Comparison of ENCODE assay signal across 33 cellular contexts in genomic region chr9:127474592-127474991, GRCh38.
"Had no signal": no experiment of that assay in that cellular context is flagged by ENCODE, and none has a peak within 500 bp of the region (broad histone marks: within the 10 kb centered on the region; RNA-seq: fewer than 3 reads in every experiment).

No MANE protein-coding gene starts in this region.

- H3K4me3 Mint-ChIP-seq: activated B cell treated with CpG ODN at 0.5 μM for 24 hours; activated CD4-positive, alpha-beta memory T cell treated with anti-CD3 and anti-CD28 coated beads for 36 hours; activated CD4-positive, alpha-beta T cell treated with anti-CD3 and anti-CD28 coated beads, Interleukin-2, amount 10 ng/mL, durations not matched to agents 24 days and 14 days; activated CD8-positive, alpha-beta T cell treated with anti-CD3 and anti-CD28 coated beads for 36 hours; activated naive CD4-positive, alpha-beta T cell treated with anti-CD3 and anti-CD28 coated beads for 36 hours; activated naive CD8-positive, alpha-beta T cell treated with anti-CD3 and anti-CD28 coated beads for 36 hours; activated T-cell treated with anti-CD3 and anti-CD28 coated beads, Interleukin-2, amount 50 U/mL, for 4 hours; activated T-cell treated with anti-CD3 and anti-CD28 coated beads, Interleukin-2, amount 50 U/mL, for 72 hours; activated T-helper 1 cell treated with anti-CD3 and anti-CD28 coated beads, Interleukin-12 subunit alpha, Interleukin-12 subunit beta, Interleukin-2, Interleukin-4 antibody, amounts not matched to agents 30 ng/mL and 10 ng/mL and 1 ng/mL, durations not matched to agents 14 hours and 24 hours and 36 hours; activated T-helper 17 cell treated with anti-CD3 and anti-CD28 coated beads, Interleukin-2, amount 50 U/mL, for 72 hours; T-cell; T-helper 2 cell treated with Interferon-gamma antibody and Interleukin-4, amounts not matched to agents 5 μg/mL and 100 μg/mL, for 36 hours had no signal

- DNase-seq: activated B cell treated with CpG ODN at 0.5 μM for 24 hours; activated CD4-positive, alpha-beta memory T cell treated with anti-CD3 and anti-CD28 coated beads for 36 hours; activated CD4-positive, alpha-beta T cell treated with anti-CD3 and anti-CD28 coated beads for 4 hours; activated CD4-positive, alpha-beta T cell treated with anti-CD3 and anti-CD28 coated beads, Interleukin-2, amount 10 ng/mL, durations not matched to agents 24 days and 14 days; activated CD4-positive, alpha-beta T cell treated with anti-CD3 and anti-CD28 coated beads, Interleukin-2, amount 50 U/mL, for 1 hour; activated CD4-positive, alpha-beta T cell treated with anti-CD3 and anti-CD28 coated beads, Interleukin-2, amount 50 U/mL, for 4 hours; activated CD4-positive, CD25-positive, alpha-beta regulatory T cell treated with anti-CD3 and anti-CD28 coated beads, Interleukin-2, amount 50 U/mL, for 72 hours; activated CD8-positive, alpha-beta memory T cell treated with anti-CD3 and anti-CD28 coated beads, Interleukin-2, amount 50 U/mL, for 4 hours; activated CD8-positive, alpha-beta T cell treated with anti-CD3 and anti-CD28 coated beads for 36 hours; activated effector memory CD4-positive, alpha-beta T cell treated with anti-CD3 and anti-CD28 coated beads, Interleukin-2, amount 50 U/mL, for 16 hours; activated gamma-delta T cell treated with Interleukin-2 at 50 U/mL for 16 hours; activated naive CD4-positive, alpha-beta T cell; activated naive CD4-positive, alpha-beta T cell treated with anti-CD3 and anti-CD28 coated beads for 36 hours; activated naive CD4-positive, alpha-beta T cell treated with anti-CD3 and anti-CD28 coated beads, Interleukin-2, amount 50 U/mL, for 16 hours; activated naive CD8-positive, alpha-beta T cell treated with anti-CD3 and anti-CD28 coated beads for 36 hours; activated T-cell treated with anti-CD3 and anti-CD28 coated beads for 4 hours; activated T-cell treated with anti-CD3 and anti-CD28 coated beads, Interleukin-2, amount 50 U/mL, for 1 hour; activated T-cell treated with anti-CD3 and anti-CD28 coated beads, Interleukin-2, amount 50 U/mL, for 4 hours; activated T-cell treated with anti-CD3 and anti-CD28 coated beads, Interleukin-2, amount 50 U/mL, for 72 hours; adrenal gland; amniotic stem cell; body of pancreas; brain microvascular endothelial cell; central memory CD4-positive, alpha-beta T cell; T-cell; T-helper 2 cell; T-helper 9 cell had no signal

- H3K27ac ChIP-seq: adrenal gland, body of pancreas, brain microvascular endothelial cell, breast epithelium, VCaP had no signal

- H3K27me3 ChIP-seq: adrenal gland, body of pancreas, brain microvascular endothelial cell, breast epithelium had no signal

- H3K27ac Mint-ChIP-seq: activated B cell treated with CpG ODN at 0.5 μM for 24 hours; activated CD4-positive, alpha-beta memory T cell treated with anti-CD3 and anti-CD28 coated beads for 36 hours; activated CD4-positive, alpha-beta T cell treated with anti-CD3 and anti-CD28 coated beads, Interleukin-2, amount 10 ng/mL, durations not matched to agents 24 days and 14 days; activated CD8-positive, alpha-beta T cell treated with anti-CD3 and anti-CD28 coated beads for 36 hours; activated naive CD4-positive, alpha-beta T cell treated with anti-CD3 and anti-CD28 coated beads for 36 hours; activated naive CD8-positive, alpha-beta T cell treated with anti-CD3 and anti-CD28 coated beads for 36 hours; activated T-cell treated with anti-CD3 and anti-CD28 coated beads, Interleukin-2, amount 50 U/mL, for 72 hours; activated T-helper 1 cell treated with anti-CD3 and anti-CD28 coated beads, Interleukin-12 subunit alpha, Interleukin-12 subunit beta, Interleukin-2, Interleukin-4 antibody, amounts not matched to agents 30 ng/mL and 10 ng/mL and 1 ng/mL, durations not matched to agents 14 hours and 24 hours and 36 hours; activated T-helper 17 cell treated with anti-CD3 and anti-CD28 coated beads, Interleukin-2, amount 50 U/mL, for 72 hours; T-cell; T-helper 2 cell treated with Interferon-gamma antibody and Interleukin-4, amounts not matched to agents 5 μg/mL and 100 μg/mL, for 36 hours had no signal

- H3K27me3 Mint-ChIP-seq: activated B cell treated with CpG ODN at 0.5 μM for 24 hours; activated CD4-positive, alpha-beta memory T cell treated with anti-CD3 and anti-CD28 coated beads for 36 hours; activated CD4-positive, alpha-beta T cell treated with anti-CD3 and anti-CD28 coated beads, Interleukin-2, amount 10 ng/mL, durations not matched to agents 24 days and 14 days; activated CD8-positive, alpha-beta T cell treated with anti-CD3 and anti-CD28 coated beads for 36 hours; activated naive CD8-positive, alpha-beta T cell treated with anti-CD3 and anti-CD28 coated beads for 36 hours; activated T-helper 17 cell treated with anti-CD3 and anti-CD28 coated beads, Interleukin-2, amount 50 U/mL, for 72 hours; T-cell had no signal

- H3K9me3 Mint-ChIP-seq: activated CD4-positive, alpha-beta memory T cell treated with anti-CD3 and anti-CD28 coated beads for 36 hours; activated CD8-positive, alpha-beta T cell treated with anti-CD3 and anti-CD28 coated beads for 36 hours; activated naive CD4-positive, alpha-beta T cell treated with anti-CD3 and anti-CD28 coated beads for 36 hours; activated naive CD4-positive, alpha-beta T cell treated with anti-CD3 and anti-CD28 coated beads, Interleukin-2, amount 50 U/mL, for 72 hours; activated naive CD8-positive, alpha-beta T cell treated with anti-CD3 and anti-CD28 coated beads for 36 hours; activated T-cell treated with anti-CD3 and anti-CD28 coated beads, Interleukin-2, amount 50 U/mL, for 4 hours; activated T-cell treated with anti-CD3 and anti-CD28 coated beads, Interleukin-2, amount 50 U/mL, for 72 hours; activated T-helper 1 cell treated with anti-CD3 and anti-CD28 coated beads, Interleukin-12 subunit alpha, Interleukin-12 subunit beta, Interleukin-2, Interleukin-4 antibody, amounts not matched to agents 30 ng/mL and 10 ng/mL and 1 ng/mL, durations not matched to agents 14 hours and 24 hours and 36 hours; activated T-helper 17 cell treated with anti-CD3 and anti-CD28 coated beads, Interleukin-2, amount 50 U/mL, for 72 hours; T-cell; T-helper 2 cell treated with Interferon-gamma antibody and Interleukin-4, amounts not matched to agents 5 μg/mL and 100 μg/mL, for 36 hours had no signal

- H3K9me3 ChIP-seq: adrenal gland, body of pancreas, breast epithelium had no signal

- H3K4me1 ChIP-seq: adrenal gland, body of pancreas, breast epithelium had no signal

- H3K4me1 Mint-ChIP-seq: activated B cell treated with CpG ODN at 0.5 μM for 24 hours; activated naive CD8-positive, alpha-beta T cell treated with anti-CD3 and anti-CD28 coated beads for 36 hours; activated T-helper 17 cell treated with anti-CD3 and anti-CD28 coated beads, Interleukin-2, amount 50 U/mL, for 72 hours; T-cell had no signal

- ATAC-seq: activated CD8-positive, alpha-beta T cell treated with anti-CD3 and anti-CD28 coated beads for 36 hours; activated naive CD4-positive, alpha-beta T cell treated with anti-CD3 and anti-CD28 coated beads, Interleukin-2, amount 50 U/mL, for 72 hours; activated T-cell treated with anti-CD3 and anti-CD28 coated beads, Interleukin-2, amount 50 U/mL, for 4 hours; activated T-cell treated with anti-CD3 and anti-CD28 coated beads, Interleukin-2, amount 50 U/mL, for 72 hours; activated T-helper 17 cell treated with anti-CD3 and anti-CD28 coated beads, Interleukin-2, amount 50 U/mL, for 72 hours; body of pancreas; T-cell had no signal

- H3K4me3 ChIP-seq: adrenal gland, body of pancreas, breast epithelium had no signal
